ENCODE assay signal across 1 cellular context in the genomic region with DNA sequence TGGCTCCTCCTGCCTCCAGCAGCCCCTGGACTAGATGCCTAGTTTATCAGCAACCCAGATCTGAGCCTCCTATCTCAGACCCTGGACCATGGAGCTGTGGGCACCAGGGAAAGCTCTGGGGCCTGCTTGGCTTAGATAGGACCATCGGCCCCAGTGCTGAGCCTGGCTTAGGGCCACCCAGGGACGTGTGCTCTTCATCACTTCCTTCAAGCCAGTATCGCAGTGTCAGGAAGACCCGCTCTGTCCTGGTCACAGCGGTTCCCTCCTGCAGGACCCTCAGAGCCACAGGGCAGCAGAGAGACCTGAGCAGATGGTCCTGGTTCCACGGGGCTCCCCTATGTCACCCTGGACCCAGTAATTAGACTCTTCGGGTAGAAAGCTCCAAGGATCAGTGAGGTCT.
TF ChIP-seq lines count a peak whose summit lies in the region.

No MANE protein-coding gene starts in this region.

TF ChIP-seq in IMR-90, 13 proteins besides CTCF, POLR2A, EP300 and RAD21 (continued from another document):
- TF ChIP-seq USF2 (IDR thresholded peaks at IDR 0.05; ENCODE audit: low read depth, low read length) (no peak), BHLHE40 (IDR thresholded peaks at IDR 0.05; ENCODE audit: low read depth, low read length) (no peak), SMC3 (IDR thresholded peaks at IDR 0.05; ENCODE audit: low read depth, low read length) (no peak), RFX5 (IDR thresholded peaks at IDR 0.05; ENCODE audit: low read depth, low read length) (no peak), NFE2L2 (IDR thresholded peaks at IDR 0.05; ENCODE audit: low read depth, low read length) (no peak)
TF ChIP-seq in IMR-90: peak in this region for 0.
